8 cellular contexts compared by ENCODE assay signal in genomic region chr5:15499528-15500325, GRCh38. TPM values are rescaled to one million over a fixed set of nuclear protein-coding genes. Genes with fewer than 3 reads are reported as not detected.
A peak's percentile ranks its signal among the peaks of the same experiment; 100 is the strongest.
DNase-seq lines count a peak whose midpoint lies in the region; ATAC-seq lines count a peak whose summit lies in the region.

TSS of gene FBXL7 (plus strand) at chr5:15500180.

- peak within 1 kb of the TSS in 4 of 5 donors; percentile 57 to 78 (median 68) for H3K9ac ChIP-seq in subcutaneous abdominal adipose tissue (ENCODE audit: low read length in 5 of 5)

- no peaks in the 10 kb centered on the region for H3K27me3 ChIP-seq in subcutaneous abdominal adipose tissue (ENCODE audit: control insufficient read depth in 5 of 5, insufficient read depth in 4 of 5, low read length in 5 of 5)

- in situ Hi-C loops in KBM-7 (cut with MboI; ENCODE audit: low pct_unique_long_range_greater_than_20kb, low sequenced_read_pairs), result no loop called here

- ATAC-seq in GM18519 (IDR thresholded peaks at IDR 0.05; ENCODE audit: low FRiP score, unreplicated experiment), result peak; percentile 60
- peak; percentile 61 for ATAC-seq in left colon

- H3K9me3 ChIP-seq in subcutaneous abdominal adipose tissue (ENCODE audit: control insufficient read depth in 5 of 5, low read length in 5 of 5), result no peaks in the 10 kb centered on the region

- intact Hi-C loops in left colon (cut with DNase I, micrococcal nuclease), result no loop called here

- H3K4me1 ChIP-seq in subcutaneous abdominal adipose tissue (ENCODE audit: control insufficient read depth in 5 of 5, insufficient read depth in 5 of 5, low read length in 5 of 5), result peaks cover 0 to 38% (median 36%) of the 10 kb centered on the region in 5 donors

- peak within 1 kb of the TSS; percentile 84 to 92 (median 88) for H3K4me3 ChIP-seq in subcutaneous abdominal adipose tissue (ENCODE audit: low read depth in 1 of 5, low read length in 5 of 5)

- peak; percentile 76 for DNase-seq in NCI-H1105 treated with DMSO at 0.1 percent for 48 hours (lab: John Stamatoyannopoulos, UW)
- peak; percentile 71 for DNase-seq in dedifferentiated amniotic fluid mesenchymal stem cell (ENCODE audit: extremely low spot score)
- peak; percentile 44 to 56 for DNase-seq in left colon
- no peak for DNase-seq in activated naive CD4-positive, alpha-beta T cell treated with anti-CD3 and anti-CD28 coated beads, Interleukin-2, amount 50 U/mL, for 16 hours
- no peak for DNase-seq in KBM-7
- DNase-seq in activated CD4-positive, CD25-positive, alpha-beta regulatory T cell (lab: John Stamatoyannopoulos, UW), result no peak

- peak within 1 kb of the TSS; percentile 87 for H3K27ac ChIP-seq in subcutaneous abdominal adipose tissue (ENCODE audit: low read depth, low read length)

- no peaks in the 10 kb centered on the region for H3K36me3 ChIP-seq in subcutaneous abdominal adipose tissue (ENCODE audit: control insufficient read depth in 5 of 5, insufficient read depth in 5 of 5, low read length in 5 of 5)

RNA-seq across cellular contexts. Expression of gene FBXL7, which starts in this region (rescaled TPM):
- 1 to 10 TPM; 1.6 to 3.6 TPM for total RNA-seq in left colon

Comparison
In these comparisons a context has a peak if more than half of its experiments do, and no peak if none do; other contexts are left out.
1. DNase-seq: peak in NCI-H1105 treated with DMSO at 0.1 percent for 48 hours (single experiment), dedifferentiated amniotic fluid mesenchymal stem cell (single experiment) and left colon (2 of 2); none in activated naive CD4-positive, alpha-beta T cell treated with anti-CD3 and anti-CD28 coated beads, Interleukin-2, amount 50 U/mL, for 16 hours (single experiment), KBM-7 (single experiment) and activated CD4-positive, CD25-positive, alpha-beta regulatory T cell (0 of 4).